In genomic region chr16:87704754-87705353, GRCh38 we compare ENCODE assay signal across 18 cellular contexts.
DNase-seq lines count a peak whose midpoint lies in the region; ATAC-seq and TF ChIP-seq lines count a peak whose summit lies in the region.
"Had no signal": no experiment of that assay in that cellular context is flagged by ENCODE, and none has a peak within 500 bp of the region (broad histone marks: within the 10 kb centered on the region; RNA-seq: fewer than 3 reads in every experiment).

No MANE protein-coding gene starts in this region.

- H3K27me3 Mint-ChIP-seq in activated naive CD4-positive, alpha-beta T cell treated with anti-CD3 and anti-CD28 coated beads, Interleukin-2, amount 10 ng/mL, durations not matched to agents 7 days and 5 days, result no peaks in the 10 kb centered on the region
- H3K27me3 Mint-ChIP-seq in WTC11 (ENCODE audit: low read depth), result no peaks in the 10 kb centered on the region
- no peaks in the 10 kb centered on the region for H3K27me3 Mint-ChIP-seq in stimulated activated memory B cell treated with anti-CD40 and anti-IgM and Interleukin-4, amounts not matched to agents 10 μg/mL and 1 μg/mL and 100 μg/mL, for 72 hours
- H3K27me3 Mint-ChIP-seq: activated T-cell treated with anti-CD3 and anti-CD28 coated beads, Interleukin-2, amount 50 U/mL, for 24 hours had no signal

- H3K36me3 Mint-ChIP-seq in activated naive CD4-positive, alpha-beta T cell treated with anti-CD3 and anti-CD28 coated beads, Interleukin-2, amount 10 ng/mL, durations not matched to agents 7 days and 5 days, result peaks cover 37% of the 10 kb centered on the region
- H3K36me3 Mint-ChIP-seq in WTC11, result peaks cover 18% of the 10 kb centered on the region
- peaks cover 44% of the 10 kb centered on the region for H3K36me3 Mint-ChIP-seq in stimulated activated memory B cell treated with anti-CD40 and anti-IgM and Interleukin-4, amounts not matched to agents 10 μg/mL and 1 μg/mL and 100 μg/mL, for 72 hours

- no peak for TF ChIP-seq CTCF in WTC11 (IDR thresholded peaks at IDR 0.05)

- POLR2A ChIA-PET in WTC11 (lab: Charles Lee), result no interaction called here

- CTCF ChIA-PET in activated naive CD4-positive, alpha-beta T cell treated with anti-CD3 and anti-CD28 coated beads, Interleukin-2, amount 10 ng/mL, durations not matched to agents 7 days and 5 days (lab: Charles Lee), result no interaction called here
- CTCF ChIA-PET in WTC11 (lab: Charles Lee), result interaction anchor here (1.0 to 1.5 kb wide), 3 partner anchors 12 to 69 kb away, joined by 3 to 5 read pairs (median 4); no protein-coding TSS in a partner anchor

- H3K9me3 Mint-ChIP-seq in activated naive CD4-positive, alpha-beta T cell treated with anti-CD3 and anti-CD28 coated beads, Interleukin-2, amount 10 ng/mL, durations not matched to agents 7 days and 5 days, result no peaks in the 10 kb centered on the region
- H3K9me3 Mint-ChIP-seq in WTC11, result no peaks in the 10 kb centered on the region
- no peaks in the 10 kb centered on the region for H3K9me3 Mint-ChIP-seq in stimulated activated memory B cell treated with anti-CD40 and anti-IgM and Interleukin-4, amounts not matched to agents 10 μg/mL and 1 μg/mL and 100 μg/mL, for 72 hours
- H3K9me3 Mint-ChIP-seq: activated naive CD4-positive, alpha-beta T cell treated with anti-CD3 and anti-CD28 coated beads for 36 hours; activated T-cell treated with anti-CD3 and anti-CD28 coated beads, Interleukin-2, amount 50 U/mL, for 24 hours had no signal

- H3K27ac Mint-ChIP-seq in activated naive CD4-positive, alpha-beta T cell treated with anti-CD3 and anti-CD28 coated beads, Interleukin-2, amount 10 ng/mL, durations not matched to agents 7 days and 5 days, result peak overlapping the region; percentile 50
- peak overlapping the region; percentile 54 for H3K27ac Mint-ChIP-seq in WTC11
- H3K27ac Mint-ChIP-seq in stimulated activated memory B cell treated with anti-CD40 and anti-IgM and Interleukin-4, amounts not matched to agents 10 μg/mL and 1 μg/mL and 100 μg/mL, for 72 hours, result peak overlapping the region; percentile 86
- H3K27ac Mint-ChIP-seq: activated naive CD4-positive, alpha-beta T cell treated with anti-CD3 and anti-CD28 coated beads for 36 hours; activated T-cell treated with anti-CD3 and anti-CD28 coated beads, Interleukin-2, amount 50 U/mL, for 24 hours had no signal

- ATAC-seq in WTC11, result no peak
- ATAC-seq in stimulated activated memory B cell treated with anti-CD40 and anti-IgM and Interleukin-4, amounts not matched to agents 10 μg/mL and 1 μg/mL and 100 μg/mL, for 72 hours, result no peak
- ATAC-seq: K562, PC-3 had no signal

- no peak for DNase-seq in activated naive CD4-positive, alpha-beta T cell treated with anti-CD3 and anti-CD28 coated beads, Interleukin-2, amount 10 ng/mL, durations not matched to agents 7 days and 5 days
- no peak for DNase-seq in activated naive CD4-positive, alpha-beta T cell (lab: John Stamatoyannopoulos, UW)
- DNase-seq in WTC11 (ENCODE audit: low spot score) (no peak), hypothalamus (lab: John Stamatoyannopoulos, UW) (peak in 36 of 51 donors; percentile 11 to 76 (median 38)), NCI-H446 (lab: John Stamatoyannopoulos, UW) (no peak), NCI-H2227 (lab: John Stamatoyannopoulos, UW; ENCODE audit: unreplicated experiment) (no peak), AG20443 (ENCODE audit: low spot score) (no peak)
- DNase-seq: activated CD4-positive, alpha-beta T cell treated with anti-CD3 and anti-CD28 coated beads, Interleukin-2, amount 50 U/mL, for 48 hours; activated naive CD4-positive, alpha-beta T cell treated with anti-CD3 and anti-CD28 coated beads for 36 hours; activated T-cell treated with anti-CD3 and anti-CD28 coated beads, Interleukin-2, amount 50 U/mL, for 24 hours; DMS 273 treated with DMSO at 0.1 percent for 48 hours; GF-D8; NCI-H1694 treated with DMSO at 0.1 percent for 48 hours; PC-3; stimulated activated CD4-positive, alpha-beta T cell treated with anti-CD3 and anti-CD28 coated beads, Interleukin-4, amount 100 ng/mL, for 4 hours; T-helper 2 cell had no signal

- no peak overlapping the region for H3K4me3 Mint-ChIP-seq in activated naive CD4-positive, alpha-beta T cell treated with anti-CD3 and anti-CD28 coated beads, Interleukin-2, amount 10 ng/mL, durations not matched to agents 7 days and 5 days
- H3K4me3 Mint-ChIP-seq in WTC11, result no peak overlapping the region
- no peak overlapping the region for H3K4me3 Mint-ChIP-seq in stimulated activated memory B cell treated with anti-CD40 and anti-IgM and Interleukin-4, amounts not matched to agents 10 μg/mL and 1 μg/mL and 100 μg/mL, for 72 hours
- H3K4me3 Mint-ChIP-seq: activated naive CD4-positive, alpha-beta T cell treated with anti-CD3 and anti-CD28 coated beads for 36 hours; activated T-cell treated with anti-CD3 and anti-CD28 coated beads, Interleukin-2, amount 50 U/mL, for 24 hours had no signal

- H3K4me1 Mint-ChIP-seq in activated naive CD4-positive, alpha-beta T cell treated with anti-CD3 and anti-CD28 coated beads, Interleukin-2, amount 10 ng/mL, durations not matched to agents 7 days and 5 days, result peaks cover 40% of the 10 kb centered on the region
- H3K4me1 Mint-ChIP-seq in WTC11, result peaks cover 8% of the 10 kb centered on the region
- H3K4me1 Mint-ChIP-seq in stimulated activated memory B cell treated with anti-CD40 and anti-IgM and Interleukin-4, amounts not matched to agents 10 μg/mL and 1 μg/mL and 100 μg/mL, for 72 hours, result peaks cover 43% of the 10 kb centered on the region

TF ChIP-seq in WTC11, 78 proteins besides CTCF, POLR2A, EP300 and RAD21 (continues in another document):
- TF ChIP-seq E2F1 (CRISPR knock-in tag; IDR thresholded peaks at IDR 0.05) (no peak), TEAD1 (CRISPR knock-in tag; IDR thresholded peaks at IDR 0.05) (no peak), IRF1 (CRISPR knock-in tag; IDR thresholded peaks at IDR 0.05) (no peak), ZNF532 (CRISPR knock-in tag; IDR thresholded peaks at IDR 0.05; ENCODE audit: borderline replicate concordance) (no peak), ZNF138 (CRISPR knock-in tag; conservative IDR thresholded peaks at IDR 0.05) (no peak), OVOL2 (CRISPR knock-in tag; IDR thresholded peaks at IDR 0.05; ENCODE audit: borderline replicate concordance) (no peak), ZMAT4 (CRISPR knock-in tag; IDR thresholded peaks at IDR 0.05) (no peak), GRHL2 (CRISPR knock-in tag; IDR thresholded peaks at IDR 0.05; ENCODE audit: insufficient replicate concordance, severe bottlenecking) (no peak), NR1H2 (CRISPR knock-in tag; IDR thresholded peaks at IDR 0.05) (no peak)

Comparison
In these comparisons a context has a peak if more than half of its experiments do, and no peak if none do; other contexts are left out.
1. DNase-seq: peak in hypothalamus (36 of 51); none in activated naive CD4-positive, alpha-beta T cell treated with anti-CD3 and anti-CD28 coated beads, Interleukin-2, amount 10 ng/mL, durations not matched to agents 7 days and 5 days (single experiment), activated naive CD4-positive, alpha-beta T cell (0 of 4), WTC11 (single experiment), NCI-H446 (0 of 2), NCI-H2227 (single experiment) and AG20443 (single experiment).
2. Peak in every context shown above with its lines, with median percentiles within 50 percentile points of each other: H3K27ac Mint-ChIP-seq.